24 cellular contexts compared by ENCODE assay signal in the genomic region with DNA sequence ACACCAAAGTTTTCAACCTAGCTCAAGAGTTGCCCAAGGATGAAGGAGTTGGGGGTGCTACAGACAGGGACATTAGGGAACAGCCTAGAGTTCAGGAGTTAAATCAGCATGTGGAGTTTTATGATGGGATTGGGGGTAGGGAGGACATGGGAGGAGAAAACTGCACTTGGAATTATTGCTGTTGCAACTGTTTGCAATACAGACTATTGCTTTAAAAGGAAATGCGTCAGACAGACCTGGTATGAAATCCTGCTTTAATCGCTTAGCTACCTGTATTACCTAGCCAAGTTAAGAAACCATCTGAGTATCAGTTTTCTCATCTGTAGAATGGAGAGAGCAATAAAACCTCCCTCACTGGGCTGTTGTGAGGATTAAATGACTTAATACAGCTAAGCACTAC. TPM values are rescaled to one million over a fixed set of nuclear protein-coding genes. Genes with fewer than 3 reads are reported as not detected.
DNase-seq lines count a peak whose midpoint lies in the region; ATAC-seq and TF ChIP-seq lines count a peak whose summit lies in the region.
"Had no signal": no experiment of that assay in that cellular context is flagged by ENCODE, and none has a peak within 500 bp of the region (broad histone marks: within the 10 kb centered on the region; RNA-seq: fewer than 3 reads in every experiment).

No MANE protein-coding gene starts in this region.

- no peak overlapping the region for H3K4me3 Mint-ChIP-seq in activated naive CD8-positive, alpha-beta T cell
- H3K4me3 Mint-ChIP-seq in activated naive CD8-positive, alpha-beta T cell treated with anti-CD3 and anti-CD28 coated beads for 36 hours: no peak overlapping the region
- H3K4me3 Mint-ChIP-seq in activated T-helper 17 cell treated with anti-CD3 and anti-CD28 coated beads, Interleukin-2, amount 50 U/mL, for 72 hours: no peak overlapping the region
- no peak overlapping the region for H3K4me3 Mint-ChIP-seq in stimulated activated effector memory CD8-positive, alpha-beta T cell treated with anti-CD3 and anti-CD28 coated beads, Interleukin-12 subunit alpha, Interleukin-12 subunit beta, amount 100 ng/mL, for 72 hours
- no peak overlapping the region for H3K4me3 Mint-ChIP-seq in progenitor cell of endocrine pancreas (ENCODE audit: low read depth)
- H3K4me3 Mint-ChIP-seq: activated B cell treated with CpG ODN at 0.5 μM for 24 hours; activated CD4-positive, alpha-beta memory T cell treated with anti-CD3 and anti-CD28 coated beads, Interleukin-2, amount 10 ng/mL, durations not matched to agents 7 days and 5 days; stimulated activated memory B cell treated with anti-CD40 and anti-IgM and Interleukin-4, amounts not matched to agents 10 μg/mL and 1 μg/mL and 100 μg/mL, for 72 hours had no signal

- no peak overlapping the region for H3K4me3 ChIP-seq in fibroblast of the aortic adventitia (ENCODE audit: low read depth, low read length)
- H3K4me3 ChIP-seq: heart right ventricle, MG63, testis had no signal

- peaks cover 30% of the 10 kb centered on the region for H3K4me1 Mint-ChIP-seq in activated naive CD8-positive, alpha-beta T cell (ENCODE audit: low read depth)
- H3K4me1 Mint-ChIP-seq in activated naive CD8-positive, alpha-beta T cell treated with anti-CD3 and anti-CD28 coated beads for 36 hours: peaks cover 41% of the 10 kb centered on the region
- H3K4me1 Mint-ChIP-seq in activated T-helper 17 cell treated with anti-CD3 and anti-CD28 coated beads, Interleukin-2, amount 50 U/mL, for 72 hours: peaks cover 8% of the 10 kb centered on the region
- H3K4me1 Mint-ChIP-seq in stimulated activated effector memory CD8-positive, alpha-beta T cell treated with anti-CD3 and anti-CD28 coated beads, Interleukin-12 subunit alpha, Interleukin-12 subunit beta, amount 100 ng/mL, for 72 hours: peaks cover 23% of the 10 kb centered on the region
- peaks cover 27% of the 10 kb centered on the region for H3K4me1 Mint-ChIP-seq in progenitor cell of endocrine pancreas (ENCODE audit: low read depth)

- ATAC-seq in activated T-helper 17 cell treated with anti-CD3 and anti-CD28 coated beads, Interleukin-2, amount 50 U/mL, for 72 hours (replicated peaks): no peak
- ATAC-seq in stimulated activated effector memory CD8-positive, alpha-beta T cell treated with anti-CD3 and anti-CD28 coated beads, Interleukin-12 subunit alpha, Interleukin-12 subunit beta, amount 100 ng/mL, for 72 hours: no peak
- ATAC-seq: heart right ventricle; stimulated activated memory B cell treated with anti-CD40 and anti-IgM and Interleukin-4, amounts not matched to agents 10 μg/mL and 1 μg/mL and 100 μg/mL, for 72 hours had no signal

- no peak for DNase-seq in activated naive CD8-positive, alpha-beta T cell treated with anti-CD3 and anti-CD28 coated beads for 36 hours
- DNase-seq in fibroblast of the aortic adventitia (ENCODE audit: low read depth) (peak; percentile 25), kidney tubule cell (ENCODE audit: low spot score) (no peak), progenitor cell of endocrine pancreas (ENCODE audit: low spot score, unreplicated experiment) (no peak), DMS79 treated with DMSO at 0.1 percent for 48 hours (lab: John Stamatoyannopoulos, UW) (no peak)
- no peak for DNase-seq in stimulated activated effector memory CD8-positive, alpha-beta T cell treated with anti-CD3 and anti-CD28 coated beads, Interleukin-12 subunit alpha, Interleukin-12 subunit beta, amount 100 ng/mL, for 72 hours (ENCODE audit: low spot score in 2 of 2)
- DNase-seq: activated B cell treated with CpG ODN at 0.5 μM for 24 hours; activated CD4-positive, alpha-beta memory T cell treated with anti-CD3 and anti-CD28 coated beads, Interleukin-2, amount 10 ng/mL, durations not matched to agents 7 days and 5 days; H7; heart right ventricle; MG63; NCI-H146; NCI-H2171 treated with DMSO at 0.1 percent for 48 hours; NCI-H69; small intestine; stimulated activated CD4-positive, alpha-beta T cell treated with anti-CD3 and anti-CD28 coated beads, Interleukin-2, amount 100 ng/mL, for 24 hours; T1000; testis had no signal

- H3K9me3 Mint-ChIP-seq in activated naive CD8-positive, alpha-beta T cell (ENCODE audit: low read depth): no peaks in the 10 kb centered on the region
- no peaks in the 10 kb centered on the region for H3K9me3 Mint-ChIP-seq in activated naive CD8-positive, alpha-beta T cell treated with anti-CD3 and anti-CD28 coated beads for 36 hours
- H3K9me3 Mint-ChIP-seq in activated T-helper 17 cell treated with anti-CD3 and anti-CD28 coated beads, Interleukin-2, amount 50 U/mL, for 72 hours: no peaks in the 10 kb centered on the region
- H3K9me3 Mint-ChIP-seq in stimulated activated effector memory CD8-positive, alpha-beta T cell treated with anti-CD3 and anti-CD28 coated beads, Interleukin-12 subunit alpha, Interleukin-12 subunit beta, amount 100 ng/mL, for 72 hours: no peaks in the 10 kb centered on the region
- no peaks in the 10 kb centered on the region for H3K9me3 Mint-ChIP-seq in progenitor cell of endocrine pancreas (ENCODE audit: low read depth)
- H3K9me3 Mint-ChIP-seq: activated B cell treated with CpG ODN at 0.5 μM for 24 hours; activated CD4-positive, alpha-beta memory T cell treated with anti-CD3 and anti-CD28 coated beads, Interleukin-2, amount 10 ng/mL, durations not matched to agents 7 days and 5 days; stimulated activated memory B cell treated with anti-CD40 and anti-IgM and Interleukin-4, amounts not matched to agents 10 μg/mL and 1 μg/mL and 100 μg/mL, for 72 hours had no signal

- no peaks in the 10 kb centered on the region for H3K27me3 Mint-ChIP-seq in activated naive CD8-positive, alpha-beta T cell
- H3K27me3 Mint-ChIP-seq in activated naive CD8-positive, alpha-beta T cell treated with anti-CD3 and anti-CD28 coated beads for 36 hours: no peaks in the 10 kb centered on the region
- no peaks in the 10 kb centered on the region for H3K27me3 Mint-ChIP-seq in activated T-helper 17 cell treated with anti-CD3 and anti-CD28 coated beads, Interleukin-2, amount 50 U/mL, for 72 hours
- peaks cover 3% of the 10 kb centered on the region for H3K27me3 Mint-ChIP-seq in progenitor cell of endocrine pancreas
- H3K27me3 Mint-ChIP-seq: activated B cell treated with CpG ODN at 0.5 μM for 24 hours; activated CD4-positive, alpha-beta memory T cell treated with anti-CD3 and anti-CD28 coated beads, Interleukin-2, amount 10 ng/mL, durations not matched to agents 7 days and 5 days; stimulated activated memory B cell treated with anti-CD40 and anti-IgM and Interleukin-4, amounts not matched to agents 10 μg/mL and 1 μg/mL and 100 μg/mL, for 72 hours had no signal

- peaks cover 12% of the 10 kb centered on the region for H3K36me3 Mint-ChIP-seq in activated naive CD8-positive, alpha-beta T cell
- peaks cover 46% of the 10 kb centered on the region for H3K36me3 Mint-ChIP-seq in activated naive CD8-positive, alpha-beta T cell treated with anti-CD3 and anti-CD28 coated beads for 36 hours
- H3K36me3 Mint-ChIP-seq in activated T-helper 17 cell treated with anti-CD3 and anti-CD28 coated beads, Interleukin-2, amount 50 U/mL, for 72 hours (ENCODE audit: low read depth): peaks cover 94% of the 10 kb centered on the region
- H3K36me3 Mint-ChIP-seq in stimulated activated effector memory CD8-positive, alpha-beta T cell treated with anti-CD3 and anti-CD28 coated beads, Interleukin-12 subunit alpha, Interleukin-12 subunit beta, amount 100 ng/mL, for 72 hours: peaks cover 99% of the 10 kb centered on the region
- H3K36me3 Mint-ChIP-seq in progenitor cell of endocrine pancreas (ENCODE audit: insufficient read depth): no peaks in the 10 kb centered on the region

- TF ChIP-seq CTCF in fibroblast of the aortic adventitia (IDR thresholded peaks at IDR 0.05; ENCODE audit: insufficient read depth, low read length) (no peak), progenitor cell of endocrine pancreas (IDR thresholded peaks at IDR 0.05; ENCODE audit: unreplicated experiment) (no peak)

- peak overlapping the region; percentile 85 for H3K27ac Mint-ChIP-seq in activated naive CD8-positive, alpha-beta T cell
- H3K27ac Mint-ChIP-seq in activated naive CD8-positive, alpha-beta T cell treated with anti-CD3 and anti-CD28 coated beads for 36 hours: no peak overlapping the region
- peak overlapping the region; percentile 31 for H3K27ac Mint-ChIP-seq in activated T-helper 17 cell treated with anti-CD3 and anti-CD28 coated beads, Interleukin-2, amount 50 U/mL, for 72 hours
- H3K27ac Mint-ChIP-seq in stimulated activated effector memory CD8-positive, alpha-beta T cell treated with anti-CD3 and anti-CD28 coated beads, Interleukin-12 subunit alpha, Interleukin-12 subunit beta, amount 100 ng/mL, for 72 hours: peak overlapping the region; percentile 56
- H3K27ac Mint-ChIP-seq in progenitor cell of endocrine pancreas: no peak overlapping the region
- H3K27ac Mint-ChIP-seq: activated B cell treated with CpG ODN at 0.5 μM for 24 hours; activated CD4-positive, alpha-beta memory T cell treated with anti-CD3 and anti-CD28 coated beads, Interleukin-2, amount 10 ng/mL, durations not matched to agents 7 days and 5 days; stimulated activated memory B cell treated with anti-CD40 and anti-IgM and Interleukin-4, amounts not matched to agents 10 μg/mL and 1 μg/mL and 100 μg/mL, for 72 hours had no signal

RNA-seq across cellular contexts. Expression of a gene that starts 6.3 kb away (rescaled TPM):
- 1 to 10 TPM; 1.0 to 1.3 TPM for total RNA-seq in activated naive CD8-positive, alpha-beta T cell treated with anti-CD3 and anti-CD28 coated beads for 36 hours
- total RNA-seq in activated T-helper 17 cell treated with anti-CD3 and anti-CD28 coated beads, Interleukin-2, amount 50 U/mL, for 72 hours: 1 to 10 TPM; 4.0 to 4.4 TPM
- total RNA-seq in fibroblast of the aortic adventitia (ENCODE audit: low replicate concordance) (not detected in 2 replicates), progenitor cell of endocrine pancreas (not detected in 2 replicates)
- total RNA-seq: dermis blood vessel endothelial cell, H7, heart right ventricle, pulmonary artery endothelial cell had no signal

RNA-seq across cellular contexts. Expression of a gene that starts 28.2 kb away (rescaled TPM):
- total RNA-seq in activated naive CD8-positive, alpha-beta T cell treated with anti-CD3 and anti-CD28 coated beads for 36 hours: 1 to 10 TPM; 3.4 to 3.6 TPM
- total RNA-seq in activated T-helper 17 cell treated with anti-CD3 and anti-CD28 coated beads, Interleukin-2, amount 50 U/mL, for 72 hours: 1 to 10 TPM in 1 of 2 donors, under 1 TPM in 1; 0.37 to 1.3 TPM
- total RNA-seq in fibroblast of the aortic adventitia (ENCODE audit: low replicate concordance) (not detected in 2 replicates), progenitor cell of endocrine pancreas (19.8 and 21.3 TPM in 2 replicates)
- total RNA-seq: activated CD4-positive, alpha-beta memory T cell treated with anti-CD3 and anti-CD28 coated beads, Interleukin-2, amount 10 ng/mL, durations not matched to agents 7 days and 5 days; pulmonary artery endothelial cell; RPMI7951 had no signal

Comparison
In these comparisons a context has a peak if more than half of its experiments do, and no peak if none do; other contexts are left out.
1. H3K27ac Mint-ChIP-seq: peak in activated naive CD8-positive, alpha-beta T cell (single experiment), activated T-helper 17 cell treated with anti-CD3 and anti-CD28 coated beads, Interleukin-2, amount 50 U/mL, for 72 hours (single experiment) and stimulated activated effector memory CD8-positive, alpha-beta T cell treated with anti-CD3 and anti-CD28 coated beads, Interleukin-12 subunit alpha, Interleukin-12 subunit beta, amount 100 ng/mL, for 72 hours (single experiment); none in activated naive CD8-positive, alpha-beta T cell treated with anti-CD3 and anti-CD28 coated beads for 36 hours (single experiment) and progenitor cell of endocrine pancreas (single experiment).